Comparison of ENCODE assay signal across 8 cellular contexts in the genomic region with DNA sequence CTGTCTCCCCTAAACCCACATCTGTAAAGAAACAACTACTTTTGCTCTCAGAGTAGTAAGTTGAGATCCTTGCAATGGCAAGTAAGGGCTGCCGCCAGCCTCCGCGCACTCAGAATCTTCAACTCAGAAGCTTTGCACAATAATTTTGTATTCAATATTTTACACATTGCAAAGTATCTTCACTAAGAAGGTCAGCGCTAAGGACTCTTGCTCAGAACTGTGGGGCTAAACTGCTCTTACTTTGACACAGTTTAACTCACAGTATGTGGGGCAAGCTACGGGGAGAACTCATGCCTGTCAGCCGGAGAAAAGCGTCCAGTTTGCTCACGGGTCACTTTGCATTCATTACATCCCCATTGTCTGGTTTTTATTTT. TPM values are rescaled to one million over a fixed set of nuclear protein-coding genes. Genes with fewer than 3 reads are reported as not detected.
DNase-seq lines count a peak whose midpoint lies in the region; ATAC-seq and TF ChIP-seq lines count a peak whose summit lies in the region.

No MANE protein-coding gene starts in this region.

- no peak for DNase-seq in Caco-2
- no peak for DNase-seq in RWPE1 (ENCODE audit: low spot score)
- DNase-seq in fibroblast of lung (ENCODE audit: low read depth in 2 of 2): peak; percentile 27 to 52
- DNase-seq in osteocyte (ENCODE audit: extremely low spot score, unreplicated experiment): no peak
- no peak for DNase-seq in NCI-H187 (lab: John Stamatoyannopoulos, UW)
- no peak for DNase-seq in activated CD4-positive, CD25-positive, alpha-beta regulatory T cell (lab: John Stamatoyannopoulos, UW)

- POLR2A ChIA-PET in Caco-2 (lab: Charles Lee): interaction anchor here (0.5 to 1.5 kb wide), 2 partner anchors 52 to 481 kb away, joined by 3 to 19 read pairs; partner anchors contain the start of gene LRRC28
- POLR2A ChIA-PET in RWPE1 (lab: Yijun Ruan, JAX; ENCODE audit: low non-redundant PET): interaction anchor here (1.2 kb wide), 1 partner anchor 24 kb away, joined by 3 read pairs; no protein-coding TSS in a partner anchor

- H3K27ac ChIP-seq in RWPE1: peak overlapping the region; percentile 84
- peak overlapping the region; percentile 62 for H3K27ac ChIP-seq in fibroblast of lung (ENCODE audit: insufficient read depth, low read length)

- BruUV-seq in Caco-2 (replicated peaks; lab: Mats Ljungman, UMichigan): TSS peak; percentile 38

- H3K36me3 Mint-ChIP-seq in Caco-2 (ENCODE audit: insufficient read depth, unreplicated experiment) (no peaks in the 10 kb centered on the region), osteocyte (ENCODE audit: unreplicated experiment) (peaks cover 10% of the 10 kb centered on the region)

- peak overlapping the region; percentile 85 for H3K4me3 Mint-ChIP-seq in Caco-2 (ENCODE audit: unreplicated experiment)
- peak overlapping the region; percentile 77 for H3K4me3 Mint-ChIP-seq in osteocyte (ENCODE audit: unreplicated experiment)

- H3K36me3 ChIP-seq in Caco-2 (ENCODE audit: control insufficient read depth, insufficient read depth, low read length) (no peaks in the 10 kb centered on the region; the same call in 1 of the 2 replicates), fibroblast of lung (ENCODE audit: control insufficient read depth, insufficient read depth, low read length) (no peaks in the 10 kb centered on the region)

- peak overlapping the region; percentile 82 for H3K9ac ChIP-seq in fibroblast of lung (ENCODE audit: insufficient read depth, low read length)

- H3K27me3 Mint-ChIP-seq in Caco-2 (ENCODE audit: insufficient read depth, unreplicated experiment) (no peaks in the 10 kb centered on the region), osteocyte (ENCODE audit: unreplicated experiment) (no peaks in the 10 kb centered on the region)

- TF ChIP-seq CTCF in Caco-2 (IDR thresholded peaks at IDR 0.05; ENCODE audit: insufficient read depth in 1 of 2, low read depth in 1 of 2, low read length in 1 of 2, severe bottlenecking in 1 of 2, unreplicated experiment in 1 of 2) (no peak), RWPE1 (conservative IDR thresholded peaks at IDR 0.05; ENCODE audit: low read depth) (no peak), fibroblast of lung (conservative IDR thresholded peaks at IDR 0.05 in 1 of 2, IDR thresholded peaks at IDR 0.05 in 1 of 2; ENCODE audit: low read depth in 1 of 2, low read length in 2 of 2) (no peak), osteocyte (IDR thresholded peaks at IDR 0.05) (no peak)

- H3K27me3 ChIP-seq in Caco-2 (replicated peaks; ENCODE audit: control insufficient read depth, insufficient read depth, low read length) (no peaks in the 10 kb centered on the region), fibroblast of lung (ENCODE audit: control insufficient read depth, insufficient read depth, low read length) (no peaks in the 10 kb centered on the region)

- no peaks in the 10 kb centered on the region for H4K20me1 ChIP-seq in fibroblast of lung (ENCODE audit: control insufficient read depth, extremely low read depth, insufficient read depth, low read length)

- H3K27ac Mint-ChIP-seq in Caco-2 (ENCODE audit: unreplicated experiment) (no peak overlapping the region), osteocyte (ENCODE audit: unreplicated experiment) (peak overlapping the region; percentile 60)

- intact Hi-C loops in Caco-2 (cut with micrococcal nuclease; ENCODE audit: unreplicated experiment): loop anchor here (5.0 kb wide), 1 partner anchor 165 kb away; the partner anchor contains the start of gene MEF2A

- H3K4me1 ChIP-seq in Caco-2: peaks cover 8% of the 10 kb centered on the region; the same call in 1 of the 2 replicates
- no peaks in the 10 kb centered on the region for H3K4me1 ChIP-seq in fibroblast of lung (ENCODE audit: control insufficient read depth, extremely low read depth, insufficient read depth, low read length)

- H3K9me3 ChIP-seq in Caco-2: no peaks in the 10 kb centered on the region
- H3K9me3 ChIP-seq in fibroblast of lung (ENCODE audit: control insufficient read depth, insufficient read depth, low read depth, low read length): no peaks in the 10 kb centered on the region

- H3K4me3 ChIP-seq in Caco-2 (ENCODE audit: low read depth, low read length) (peak overlapping the region; percentile 75), fibroblast of lung (replicated peaks in 1 of 4; ENCODE audit: control extremely low read depth in 1 of 4, insufficient read depth in 1 of 4, low read depth in 3 of 4, low read length in 4 of 4) (peak overlapping the region; percentile 56 to 84 (median 72))

- H3K79me2 ChIP-seq in fibroblast of lung (ENCODE audit: control insufficient read depth, insufficient read depth, low read length): no peaks in the 10 kb centered on the region

- CTCF ChIA-PET in Caco-2 (lab: Charles Lee) (interaction anchor here (2.0 kb wide), 1 partner anchor 28 kb away, joined by 38 read pairs; no protein-coding TSS in a partner anchor), RWPE1 (lab: Yijun Ruan, JAX) (interaction anchor here (1.1 to 1.9 kb wide), 2 partner anchors 24 to 460 kb away, joined by 4 to 7 read pairs; no protein-coding TSS in a partner anchor)

- no peaks in the 10 kb centered on the region for H3K9me3 Mint-ChIP-seq in Caco-2 (ENCODE audit: unreplicated experiment)
- H3K9me3 Mint-ChIP-seq in osteocyte (ENCODE audit: unreplicated experiment): no peaks in the 10 kb centered on the region

- ATAC-seq in GM19397 (IDR thresholded peaks at IDR 0.05; ENCODE audit: unreplicated experiment) (no peak), GM18519 (IDR thresholded peaks at IDR 0.05; ENCODE audit: low FRiP score, unreplicated experiment) (no peak)

- H3K4me1 Mint-ChIP-seq in Caco-2 (ENCODE audit: low read depth, unreplicated experiment) (no peaks in the 10 kb centered on the region), osteocyte (ENCODE audit: unreplicated experiment) (peaks cover 30% of the 10 kb centered on the region)

- H2AFZ ChIP-seq in fibroblast of lung (ENCODE audit: low read length): peak overlapping the region; percentile 46

- peak overlapping the region; percentile 93 for H3K4me2 ChIP-seq in fibroblast of lung (ENCODE audit: extremely low read depth, insufficient read depth, low read length)

RNA-seq across cellular contexts. Expression of gene LYSMD4, which starts 1.0 kb away (rescaled TPM):
- total RNA-seq in Caco-2 (2022): 14.4 and 15.9 TPM in 2 replicates
- total RNA-seq in fibroblast of lung: 7.4 and 12.6 TPM in 2 replicates
- polyA plus RNA-seq in fibroblast of lung: 3.6 and 7.0 TPM in 2 replicates
- polyA plus RNA-seq in fibroblast of lung (2012): 5.3 and 7.3 TPM in 2 replicates
- polyA minus RNA-seq in fibroblast of lung (ENCODE audit: low replicate concordance): 0.67 and 6.0 TPM in 2 replicates
- 11.3 and 14.1 TPM in 2 replicates for total RNA-seq in osteocyte

Comparison
In these comparisons a context has a peak if more than half of its experiments do, and no peak if none do; other contexts are left out.
1. DNase-seq: peak in fibroblast of lung (2 of 2); none in Caco-2 (0 of 2), RWPE1 (single experiment), osteocyte (single experiment), NCI-H187 (0 of 2) and activated CD4-positive, CD25-positive, alpha-beta regulatory T cell (0 of 4).